9 cellular contexts compared by ENCODE assay signal in genomic region chr10:123178390-123178789, GRCh38. TPM values are rescaled to one million over a fixed set of nuclear protein-coding genes. Genes with fewer than 3 reads are reported as not detected.
"Had no signal": no experiment of that assay in that cellular context is flagged by ENCODE, and none has a peak within 500 bp of the region (broad histone marks: within the 10 kb centered on the region; RNA-seq: fewer than 3 reads in every experiment).

No MANE protein-coding gene starts in this region.

RNA-seq across cellular contexts. Expression of gene HMX2, which starts 30.5 kb away (rescaled TPM):
- total RNA-seq: PC-3, PC-9, Right ventricle myocardium inferior, Right ventricle myocardium superior, RPMI7951, SJCRH30, SK-MEL-5, T-cell had no signal
- polyA plus RNA-seq: SK-N-SH had no signal

RNA-seq across cellular contexts. Expression of gene HMX3, which starts 42.6 kb away (rescaled TPM):
- total RNA-seq: PC-9, Right ventricle myocardium inferior, Right ventricle myocardium superior, RPMI7951 had no signal
- polyA plus RNA-seq: SK-N-SH had no signal
